ENCODE assay signal across 26 cellular contexts in genomic region chr10:44047361-44047760, GRCh38.
DNase-seq lines count a peak whose midpoint lies in the region; ATAC-seq, FAIRE-seq and TF ChIP-seq lines count a peak whose summit lies in the region.
"Had no signal": no experiment of that assay in that cellular context is flagged by ENCODE, and none has a peak within 500 bp of the region (broad histone marks: within the 10 kb centered on the region; RNA-seq: fewer than 3 reads in every experiment).

No MANE protein-coding gene starts in this region.

- no peak for FAIRE-seq in endothelial cell of umbilical vein (lab: Jason Lieb, UNC)
- FAIRE-seq: G401.6, GM12892, GM18507 had no signal

- H3K36me3 Mint-ChIP-seq in activated naive CD8-positive, alpha-beta T cell treated with anti-CD3 and anti-CD28 coated beads for 36 hours, result no peaks in the 10 kb centered on the region
- H3K36me3 Mint-ChIP-seq in activated T-cell treated with anti-CD3 and anti-CD28 coated beads, Interleukin-2, amount 50 U/mL, for 24 hours (ENCODE audit: low read depth), result no peaks in the 10 kb centered on the region
- H3K36me3 Mint-ChIP-seq: CD4-positive, alpha-beta memory T cell had no signal

- H3K4me3 ChIP-seq in left ventricle myocardium inferior (no peak overlapping the region), endothelial cell of umbilical vein (replicated peaks in 1 of 3; ENCODE audit: insufficient read depth in 1 of 3, low read depth in 1 of 3, low read length in 3 of 3) (no peak overlapping the region), dorsolateral prefrontal cortex (no peak overlapping the region)
- H3K4me3 ChIP-seq: BLaER1 treated with 17β-estradiol and CSF1 and Interleukin-3, amounts not matched to agents 10 nM and 100 nM; MG63; Peyer's patch; SJSA1 had no signal

- no peak overlapping the region for H3K9ac ChIP-seq in endothelial cell of umbilical vein (replicated peaks; ENCODE audit: extremely low read depth, insufficient read depth, low read length)
- H3K9ac ChIP-seq: BLaER1 treated with 17β-estradiol and CSF1 and Interleukin-3, amounts not matched to agents 10 nM and 100 nM had no signal

- dilution Hi-C loops in endothelial cell of umbilical vein (cut with MboI; ENCODE audit: extremely low pct_ligation_motif_present, low sequenced_read_pairs), result no loop called here

- no peak overlapping the region for H3K4me2 ChIP-seq in endothelial cell of umbilical vein (ENCODE audit: insufficient read depth, low read length)

- H3K79me2 ChIP-seq in endothelial cell of umbilical vein (ENCODE audit: control insufficient read depth, insufficient read depth, low read length), result no peaks in the 10 kb centered on the region

- no peaks in the 10 kb centered on the region for H3K9me3 Mint-ChIP-seq in activated naive CD8-positive, alpha-beta T cell treated with anti-CD3 and anti-CD28 coated beads for 36 hours
- no peaks in the 10 kb centered on the region for H3K9me3 Mint-ChIP-seq in activated T-cell treated with anti-CD3 and anti-CD28 coated beads, Interleukin-2, amount 50 U/mL, for 24 hours
- H3K9me3 Mint-ChIP-seq: CD4-positive, alpha-beta memory T cell had no signal

- no peak overlapping the region for H3K4me3 Mint-ChIP-seq in activated naive CD8-positive, alpha-beta T cell treated with anti-CD3 and anti-CD28 coated beads for 36 hours
- H3K4me3 Mint-ChIP-seq in activated T-cell treated with anti-CD3 and anti-CD28 coated beads, Interleukin-2, amount 50 U/mL, for 24 hours, result no peak overlapping the region
- H3K4me3 Mint-ChIP-seq: CD4-positive, alpha-beta memory T cell had no signal

- peaks cover 32% of the 10 kb centered on the region for H3K4me1 ChIP-seq in left ventricle myocardium inferior
- peaks cover 2% of the 10 kb centered on the region for H3K4me1 ChIP-seq in endothelial cell of umbilical vein (ENCODE audit: control insufficient read depth, extremely low read depth, insufficient read depth, low read length)
- H3K4me1 ChIP-seq: Caco-2 had no signal

- H3K27me3 Mint-ChIP-seq in activated naive CD8-positive, alpha-beta T cell treated with anti-CD3 and anti-CD28 coated beads for 36 hours, result peaks cover 9% of the 10 kb centered on the region
- H3K27me3 Mint-ChIP-seq in activated T-cell treated with anti-CD3 and anti-CD28 coated beads, Interleukin-2, amount 50 U/mL, for 24 hours, result peaks cover 24% of the 10 kb centered on the region

- no peaks in the 10 kb centered on the region for H3K9me1 ChIP-seq in endothelial cell of umbilical vein (replicated peaks; ENCODE audit: control insufficient read depth, extremely low read depth, insufficient read depth, low read length)

- CTCF ChIA-PET in endothelial cell of umbilical vein (lab: Charles Lee), result interaction anchor here (1.6 to 4.3 kb wide), 3 partner anchors 339 to 364 kb away, joined by 5 to 46 read pairs (median 5); no protein-coding TSS in a partner anchor

- intact Hi-C loops in left ventricle myocardium inferior (cut with micrococcal nuclease), result no loop called here
- intact Hi-C loops in Right ventricle myocardium inferior (cut with DNase I), result no loop called here
- intact Hi-C loops in endothelial cell of umbilical vein (cut with micrococcal nuclease), result loop anchor here (5.0 to 10.0 kb wide), 2 partner anchors 355 to 817 kb away; no protein-coding TSS in a partner anchor
- intact Hi-C loops in dorsolateral prefrontal cortex (cut with DNase I), result no loop called here

- TF ChIP-seq CTCF in left ventricle myocardium inferior (IDR thresholded peaks at IDR 0.05; ENCODE audit: borderline replicate concordance) (no peak), endothelial cell of umbilical vein (IDR thresholded peaks at IDR 0.05; ENCODE audit: extremely low read depth in 1 of 2, insufficient read depth in 1 of 2, low read depth in 1 of 2, low read length in 2 of 2) (no peak), dorsolateral prefrontal cortex (IDR thresholded peaks at IDR 0.05 in 54 of 56, conservative IDR thresholded peaks at IDR 0.05 in 2 of 56; ENCODE audit: low read depth in 1 of 56, partially characterized antibody in 56 of 56) (no peak)

- H3K9me3 ChIP-seq in left ventricle myocardium inferior (replicated peaks) (no peaks in the 10 kb centered on the region), endothelial cell of umbilical vein (replicated peaks; ENCODE audit: control insufficient read depth, insufficient read depth, low read length) (no peaks in the 10 kb centered on the region)
- H3K9me3 ChIP-seq: BLaER1 treated with 17β-estradiol and CSF1 and Interleukin-3, amounts not matched to agents 10 nM and 100 nM; Caco-2; MG63; Peyer's patch; SJSA1 had no signal

- BruUV-seq in endothelial cell of umbilical vein (replicated peaks; lab: Mats Ljungman, UMichigan), result no TSS peak

- H3K27ac ChIP-seq in left ventricle myocardium inferior (replicated peaks), result peak overlapping the region; percentile 81
- no peak overlapping the region for H3K27ac ChIP-seq in endothelial cell of umbilical vein (ENCODE audit: insufficient read depth, low read depth, low read length)
- no peak overlapping the region for H3K27ac ChIP-seq in dorsolateral prefrontal cortex
- H3K27ac ChIP-seq: 22Rv1; BLaER1 treated with 17β-estradiol and CSF1 and Interleukin-3, amounts not matched to agents 10 nM and 100 nM; Peyer's patch; SJSA1 had no signal

- ATAC-seq in Right ventricle myocardium inferior, result no peak

- no peak for TF ChIP-seq POLR2A in endothelial cell of umbilical vein (IDR thresholded peaks at IDR 0.05; ENCODE audit: low read depth, low read length)

- POLR2A ChIA-PET in endothelial cell of umbilical vein (lab: Charles Lee), result no interaction called here

- no peaks in the 10 kb centered on the region for H3K4me1 Mint-ChIP-seq in activated naive CD8-positive, alpha-beta T cell treated with anti-CD3 and anti-CD28 coated beads for 36 hours
- H3K4me1 Mint-ChIP-seq in activated T-cell treated with anti-CD3 and anti-CD28 coated beads, Interleukin-2, amount 50 U/mL, for 24 hours (ENCODE audit: low read depth), result no peaks in the 10 kb centered on the region

- no peaks in the 10 kb centered on the region for H4K20me1 ChIP-seq in endothelial cell of umbilical vein (replicated peaks; ENCODE audit: control insufficient read depth, extremely low read depth, insufficient read depth, low read length)
- H4K20me1 ChIP-seq: BLaER1 treated with 17β-estradiol and CSF1 and Interleukin-3, amounts not matched to agents 10 nM and 100 nM had no signal

- no peaks in the 10 kb centered on the region for H3K36me3 ChIP-seq in left ventricle myocardium inferior
- no peaks in the 10 kb centered on the region for H3K36me3 ChIP-seq in endothelial cell of umbilical vein (ENCODE audit: control insufficient read depth in 2 of 2, extremely low read depth in 1 of 2, insufficient read depth in 2 of 2, low read length in 2 of 2)
- H3K36me3 ChIP-seq: BLaER1 treated with 17β-estradiol and CSF1 and Interleukin-3, amounts not matched to agents 10 nM and 100 nM; MG63; Peyer's patch; SJSA1 had no signal

- DNase-seq in left ventricle myocardium inferior (no peak), Right ventricle myocardium inferior (ENCODE audit: missing footprints) (no peak), endothelial cell of umbilical vein (ENCODE audit: low read depth, low spot score) (peak; percentile 23), lung microvascular endothelial cell (ENCODE audit: low read depth in 2 of 2) (peak; percentile 43 to 82), dorsolateral prefrontal cortex (no peak), HuH-7 (ENCODE audit: low spot score) (no peak)
- no peak for DNase-seq in activated naive CD8-positive, alpha-beta T cell treated with anti-CD3 and anti-CD28 coated beads for 36 hours
- no peak for DNase-seq in activated T-cell treated with anti-CD3 and anti-CD28 coated beads, Interleukin-2, amount 50 U/mL, for 24 hours
- DNase-seq: ACHN; Caco-2; CD4-positive, alpha-beta memory T cell; DMS153; GOT3; HCEC 1CT; Kasumi-1; MG63; NCI-H1417; NCI-H187 treated with DMSO at 0.1 percent for 48 hours; NCI-H69; Peyer's patch had no signal

- no peak overlapping the region for H3K27ac Mint-ChIP-seq in activated naive CD8-positive, alpha-beta T cell treated with anti-CD3 and anti-CD28 coated beads for 36 hours
- no peak overlapping the region for H3K27ac Mint-ChIP-seq in activated T-cell treated with anti-CD3 and anti-CD28 coated beads, Interleukin-2, amount 50 U/mL, for 24 hours
- H3K27ac Mint-ChIP-seq: CD4-positive, alpha-beta memory T cell had no signal

- H3K27me3 ChIP-seq in left ventricle myocardium inferior (ENCODE audit: low read depth) (no peaks in the 10 kb centered on the region), endothelial cell of umbilical vein (ENCODE audit: control insufficient read depth in 2 of 2, insufficient read depth in 2 of 2, low read length in 2 of 2) (peaks cover 1 to 12% of the 10 kb centered on the region in 2 experiments), dorsolateral prefrontal cortex (peaks cover 0 to 5% (median 0%) of the 10 kb centered on the region in 45 donors)
- H3K27me3 ChIP-seq: BLaER1 treated with 17β-estradiol and CSF1 and Interleukin-3, amounts not matched to agents 10 nM and 100 nM; MG63; Peyer's patch had no signal

- no peak overlapping the region for H2AFZ ChIP-seq in endothelial cell of umbilical vein (ENCODE audit: low read depth, low read length)

TF ChIP-seq in endothelial cell of umbilical vein, 7 proteins besides CTCF, POLR2A, EP300 and RAD21:
- TF ChIP-seq MAX (IDR thresholded peaks at IDR 0.05; ENCODE audit: insufficient read depth, insufficient read length), result no peak
- TF ChIP-seq JUN (IDR thresholded peaks at IDR 0.05; ENCODE audit: borderline replicate concordance, insufficient read depth, insufficient read length, low read depth), result no peak
- no peak for TF ChIP-seq MYC (IDR thresholded peaks at IDR 0.05; ENCODE audit: low read depth, low read length)
- TF ChIP-seq FOS (IDR thresholded peaks at IDR 0.05; ENCODE audit: borderline replicate concordance, insufficient read depth, low read length), result no peak
- TF ChIP-seq POLR2AphosphoS5 (IDR thresholded peaks at IDR 0.05; ENCODE audit: insufficient read depth, low read depth, low read length), result no peak
- TF ChIP-seq GATA2 (IDR thresholded peaks at IDR 0.05; ENCODE audit: insufficient read depth, insufficient read length, low read depth, low read length), result no peak
- no peak for TF ChIP-seq EZH2 (IDR thresholded peaks at IDR 0.05; ENCODE audit: borderline replicate concordance, low read depth, low read length, severe bottlenecking)

Comparison
In these comparisons a context has a peak if more than half of its experiments do, and no peak if none do; other contexts are left out.
1. DNase-seq: peak in endothelial cell of umbilical vein (single experiment) and lung microvascular endothelial cell (2 of 2); none in left ventricle myocardium inferior (single experiment), Right ventricle myocardium inferior (single experiment), activated naive CD8-positive, alpha-beta T cell treated with anti-CD3 and anti-CD28 coated beads for 36 hours (single experiment), dorsolateral prefrontal cortex (0 of 10), HuH-7 (single experiment) and activated T-cell treated with anti-CD3 and anti-CD28 coated beads, Interleukin-2, amount 50 U/mL, for 24 hours (single experiment).